ENCODE assay signal across 30 cellular contexts in the genomic region with DNA sequence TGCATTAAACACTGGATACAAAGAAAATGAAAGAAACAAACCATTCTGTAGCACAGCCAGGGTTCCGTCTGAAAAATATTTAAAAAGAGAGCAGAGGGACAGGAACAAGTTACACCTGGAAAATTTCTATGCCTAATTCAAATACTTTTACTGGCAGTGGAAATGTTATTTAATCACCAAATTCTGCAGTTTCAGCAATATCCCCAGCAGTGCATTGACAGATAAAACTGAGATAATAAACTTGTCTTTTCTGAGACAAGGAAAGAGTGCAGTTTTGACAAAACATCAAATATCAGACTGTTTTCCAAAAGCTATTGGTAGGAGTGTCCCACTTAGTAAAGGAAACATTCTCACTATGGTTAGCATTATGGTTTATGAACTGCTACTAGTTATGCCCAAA.
"Had no signal": no experiment of that assay in that cellular context is flagged by ENCODE, and none has a peak within 500 bp of the region (broad histone marks: within the 10 kb centered on the region; RNA-seq: fewer than 3 reads in every experiment).

No MANE protein-coding gene starts in this region.

- H3K9ac ChIP-seq: neural progenitor cell had no signal

- H2AFZ ChIP-seq: neural progenitor cell had no signal

- H3K9me3 Mint-ChIP-seq: nephron; neural progenitor cell; stimulated activated naive B cell treated with anti-CD40 and anti-IgM and Interleukin-4, amounts not matched to agents 10 μg/mL and 1 μg/mL and 100 μg/mL, for 72 hours had no signal

- ATAC-seq: left colon; left lung; lower lobe of right lung; naive thymus-derived CD8-positive, alpha-beta T cell; sciatic nerve; stimulated activated naive B cell treated with anti-CD40 and anti-IgM and Interleukin-4, amounts not matched to agents 10 μg/mL and 1 μg/mL and 100 μg/mL, for 72 hours; stimulated activated naive CD8-positive, alpha-beta T cell treated with anti-CD3 and anti-CD28 coated beads, Interleukin-15, Interleukin-2, amounts not matched to agents 100 U/mL and 50 U/mL, for 24 hours had no signal

- DNase-seq: hypothalamus; immature natural killer cell; kidney; left colon; left lung; lower lobe of right lung; mammary epithelial cell; mesenchymal stem cell; naive thymus-derived CD8-positive, alpha-beta T cell; occipital lobe; stimulated activated CD4-positive, alpha-beta T cell treated with anti-CD3 and anti-CD28 coated beads, Interleukin-12 subunit alpha, Interleukin-12 subunit beta, amount 100 ng/mL, for 4 hours; stimulated activated CD4-positive, alpha-beta T cell treated with anti-CD3 and anti-CD28 coated beads, Interleukin-15, amount 100 ng/mL, for 24 hours; stimulated activated CD4-positive, alpha-beta T cell treated with anti-CD3 and anti-CD28 coated beads, Interleukin-2, amount 100 ng/mL, for 24 hours; stimulated activated CD4-positive, alpha-beta T cell treated with anti-CD3 and anti-CD28 coated beads, Interleukin-4, amount 100 ng/mL, for 1 hour; stimulated activated naive B cell treated with anti-CD40 and anti-IgM and Interleukin-4, amounts not matched to agents 10 μg/mL and 1 μg/mL and 100 μg/mL, for 72 hours; stimulated activated naive CD8-positive, alpha-beta T cell treated with anti-CD3 and anti-CD28 coated beads, Interleukin-15, Interleukin-2, amounts not matched to agents 100 U/mL and 50 U/mL, for 24 hours; stomach; testis; thyroid gland; transverse colon; upper lobe of left lung had no signal

- H3K9me3 ChIP-seq: left lung, lower lobe of right lung, neutrophil, right atrium auricular region, stomach, testis, thyroid gland, transverse colon, upper lobe of left lung, vagina had no signal

- H3K36me3 ChIP-seq: left lung, lower lobe of right lung, neural progenitor cell, neutrophil, right atrium auricular region, stomach, thyroid gland, transverse colon, upper lobe of left lung, vagina had no signal

- H3K4me1 ChIP-seq: left lung, lower lobe of right lung, neural progenitor cell, right atrium auricular region, stomach, testis, thyroid gland, transverse colon, upper lobe of left lung, vagina had no signal

- H3K4me3 ChIP-seq: left lung, lower lobe of right lung, neural progenitor cell, right atrium auricular region, skin epidermis, stomach, testis, thyroid gland, transverse colon, upper lobe of left lung, vagina had no signal

- FAIRE-seq: islet of Langerhans, kidney had no signal

- H3K36me3 Mint-ChIP-seq: immature natural killer cell; naive thymus-derived CD8-positive, alpha-beta T cell; neural progenitor cell; stimulated activated naive B cell treated with anti-CD40 and anti-IgM and Interleukin-4, amounts not matched to agents 10 μg/mL and 1 μg/mL and 100 μg/mL, for 72 hours had no signal

- H3K4me1 Mint-ChIP-seq: immature natural killer cell; naive thymus-derived CD8-positive, alpha-beta T cell; neural progenitor cell; stimulated activated naive B cell treated with anti-CD40 and anti-IgM and Interleukin-4, amounts not matched to agents 10 μg/mL and 1 μg/mL and 100 μg/mL, for 72 hours had no signal

- H3K27ac Mint-ChIP-seq: immature natural killer cell; naive thymus-derived CD8-positive, alpha-beta T cell; nephron; neural progenitor cell; progenitor cell of endocrine pancreas; stimulated activated naive B cell treated with anti-CD40 and anti-IgM and Interleukin-4, amounts not matched to agents 10 μg/mL and 1 μg/mL and 100 μg/mL, for 72 hours had no signal

- H3K27me3 ChIP-seq: left lung, neural progenitor cell, neutrophil, right atrium auricular region, stomach, testis, thyroid gland, transverse colon, upper lobe of left lung, vagina had no signal

- H3K4me3 Mint-ChIP-seq: immature natural killer cell; naive thymus-derived CD8-positive, alpha-beta T cell; nephron; neural progenitor cell; stimulated activated naive B cell treated with anti-CD40 and anti-IgM and Interleukin-4, amounts not matched to agents 10 μg/mL and 1 μg/mL and 100 μg/mL, for 72 hours had no signal

- H3K27ac ChIP-seq: left lung, lower lobe of right lung, neural progenitor cell, neutrophil, right atrium auricular region, skin epidermis, stomach, testis, thyroid gland, transverse colon, upper lobe of left lung, vagina had no signal

- H3K27me3 Mint-ChIP-seq: progenitor cell of endocrine pancreas; stimulated activated naive B cell treated with anti-CD40 and anti-IgM and Interleukin-4, amounts not matched to agents 10 μg/mL and 1 μg/mL and 100 μg/mL, for 72 hours had no signal
